ENCODE assay signal across 11 cellular contexts in genomic region chr17:78790552-78790951, GRCh38. TPM values are rescaled to one million over a fixed set of nuclear protein-coding genes. Genes with fewer than 3 reads are reported as not detected.
DNase-seq lines count a peak whose midpoint lies in the region; ATAC-seq and TF ChIP-seq lines count a peak whose summit lies in the region.
"Had no signal": no experiment of that assay in that cellular context is flagged by ENCODE, and none has a peak within 500 bp of the region (broad histone marks: within the 10 kb centered on the region; RNA-seq: fewer than 3 reads in every experiment).

No MANE protein-coding gene starts in this region.

- TF ChIP-seq CTCF in left ventricle myocardium inferior (IDR thresholded peaks at IDR 0.05; ENCODE audit: borderline replicate concordance) (no peak), choroid plexus epithelial cell (conservative IDR thresholded peaks at IDR 0.05; ENCODE audit: low read depth, low read length) (no peak), vagina (IDR thresholded peaks at IDR 0.05) (no peak), spleen (IDR thresholded peaks at IDR 0.05 in 8 of 11, conservative IDR thresholded peaks at IDR 0.05 in 3 of 11) (no peak)

- H3K4me3 ChIP-seq in left ventricle myocardium inferior (no peak overlapping the region), choroid plexus epithelial cell (ENCODE audit: low read depth, low read length) (no peak overlapping the region), vagina (no peak overlapping the region), spleen (no peak overlapping the region)
- no peak overlapping the region for H3K4me3 ChIP-seq in naive thymus-derived CD4-positive, alpha-beta T cell (ENCODE audit: low read length)

- POLR2A ChIA-PET in naive thymus-derived CD4-positive, alpha-beta T cell (lab: Charles Lee), result interaction anchor here (0.7 to 4.0 kb wide), 14 partner anchors 8 to 1107 kb away, joined by 3 to 38 read pairs (median 6); partner anchors contain the start of gene CYTH1

- H3K4me1 ChIP-seq in left ventricle myocardium inferior (peaks cover 61% of the 10 kb centered on the region), vagina (peaks cover 39% of the 10 kb centered on the region), spleen (peaks cover 8 to 51% (median 31%) of the 10 kb centered on the region in 6 donors)
- H3K4me1 ChIP-seq in naive thymus-derived CD4-positive, alpha-beta T cell (ENCODE audit: control insufficient read depth in 2 of 2, insufficient read depth in 2 of 2, low read length in 2 of 2), result peaks cover 28 to 58% of the 10 kb centered on the region in 2 donors

- H3K27me3 ChIP-seq in left ventricle myocardium inferior (ENCODE audit: low read depth), result no peaks in the 10 kb centered on the region
- H3K27me3 ChIP-seq in naive thymus-derived CD4-positive, alpha-beta T cell (ENCODE audit: control insufficient read depth in 2 of 2, insufficient read depth in 2 of 2, low read length in 2 of 2), result no peaks in the 10 kb centered on the region
- H3K27me3 ChIP-seq in vagina, result no peaks in the 10 kb centered on the region
- H3K27me3 ChIP-seq in spleen (replicated peaks in 1 of 7), result no peaks in the 10 kb centered on the region

- DNase-seq in left ventricle myocardium inferior, result no peak
- no peak for DNase-seq in left cardiac atrium
- peak; percentile 19 for DNase-seq in choroid plexus epithelial cell (ENCODE audit: low read depth)
- DNase-seq in naive thymus-derived CD4-positive, alpha-beta T cell, result no peak
- no peak for DNase-seq in vagina (ENCODE audit: extremely low spot score in 2 of 2)
- DNase-seq in NCI-H1048 (lab: John Stamatoyannopoulos, UW), result no peak
- no peak for DNase-seq in spleen
- DNase-seq: DND-41; mesendoderm; stimulated activated CD8-positive, alpha-beta memory T cell treated with anti-CD3 and anti-CD28 coated beads, Interleukin-4, amount 100 ng/mL, for 48 hours had no signal

- H3K36me3 ChIP-seq in left ventricle myocardium inferior (peaks cover 16% of the 10 kb centered on the region), vagina (peaks cover 0 to 16% of the 10 kb centered on the region in 2 donors), spleen (peaks cover 4 to 42% (median 19%) of the 10 kb centered on the region in 6 donors)
- H3K36me3 ChIP-seq in naive thymus-derived CD4-positive, alpha-beta T cell (ENCODE audit: control insufficient read depth in 2 of 3, insufficient read depth in 3 of 3, low read length in 3 of 3), result peaks cover 1 to 18% (median 3%) of the 10 kb centered on the region in 3 experiments

- H3K9me3 ChIP-seq in left ventricle myocardium inferior (replicated peaks) (no peaks in the 10 kb centered on the region), vagina (no peaks in the 10 kb centered on the region), spleen (no peaks in the 10 kb centered on the region)
- no peaks in the 10 kb centered on the region for H3K9me3 ChIP-seq in naive thymus-derived CD4-positive, alpha-beta T cell (ENCODE audit: control insufficient read depth in 2 of 3, low read length in 3 of 3)

- H3K9me3 Mint-ChIP-seq in naive thymus-derived CD4-positive, alpha-beta T cell, result peaks cover 0 to 1% (median 0%) of the 10 kb centered on the region in 11 donors

- H3K36me3 Mint-ChIP-seq in naive thymus-derived CD4-positive, alpha-beta T cell, result peaks cover 3 to 30% (median 24%) of the 10 kb centered on the region in 5 donors

- intact Hi-C loops in left ventricle myocardium inferior (cut with micrococcal nuclease), result no loop called here
- intact Hi-C loops in left cardiac atrium (cut with DNase I), result no loop called here
- intact Hi-C loops in naive thymus-derived CD4-positive, alpha-beta T cell (cut with micrococcal nuclease), result no loop called here
- intact Hi-C loops in vagina (cut with DNase I), result no loop called here
- intact Hi-C loops in spleen (cut with DNase I; ENCODE audit: low total_unique reads), result no loop called here

- CTCF ChIA-PET in naive thymus-derived CD4-positive, alpha-beta T cell (lab: Charles Lee), result interaction anchor here (0.6 to 2.4 kb wide), 8 partner anchors 8 to 73 kb away, joined by 3 to 13 read pairs (median 5); no protein-coding TSS in a partner anchor

- H3K4me3 Mint-ChIP-seq in naive thymus-derived CD4-positive, alpha-beta T cell, result peak overlapping the region in 7 of 10 donors; percentile 39 to 80 (median 56)

- TF ChIP-seq POLR2A in vagina (IDR thresholded peaks at IDR 0.05) (no peak), spleen (IDR thresholded peaks at IDR 0.05) (no peak)

- peak overlapping the region; percentile 49 to 98 (median 96) for H3K27ac Mint-ChIP-seq in naive thymus-derived CD4-positive, alpha-beta T cell

- H3K27ac ChIP-seq in left ventricle myocardium inferior (replicated peaks) (peak overlapping the region; percentile 77), vagina (peak overlapping the region; percentile 61), spleen (peak overlapping the region in 4 of 8 donors; percentile 63 to 73 (median 68))
- peak overlapping the region; percentile 72 for H3K27ac ChIP-seq in naive thymus-derived CD4-positive, alpha-beta T cell (ENCODE audit: low read depth, low read length)

- H3K27me3 Mint-ChIP-seq in naive thymus-derived CD4-positive, alpha-beta T cell, result no peaks in the 10 kb centered on the region

- ATAC-seq in left cardiac atrium (no peak), GM18861 (IDR thresholded peaks at IDR 0.05; ENCODE audit: unreplicated experiment) (no peak)
- ATAC-seq in naive thymus-derived CD4-positive, alpha-beta T cell, result no peak

- H3K4me1 Mint-ChIP-seq in naive thymus-derived CD4-positive, alpha-beta T cell, result peaks cover 32 to 87% (median 70%) of the 10 kb centered on the region in 7 donors

- 83 to 100% (median 95%) methylated on average over 4 of the region's 4 CpGs for WGBS in spleen, 5 donors

RNA-seq across cellular contexts. Expression of gene CYTH1, which starts 8.5 kb away (rescaled TPM):
- total RNA-seq in left ventricle myocardium inferior (28.9 TPM), left cardiac atrium (10 to 100 TPM; 33.9 to 45.3 TPM), vagina (62.9 TPM), spleen (100 to 1,000 TPM; 119 to 169 (median 138) TPM)
- 100 to 1,000 TPM; 297 to 452 (median 420) TPM for total RNA-seq in naive thymus-derived CD4-positive, alpha-beta T cell
- 100 to 1,000 TPM; 314 to 395 TPM for polyA plus RNA-seq in naive thymus-derived CD4-positive, alpha-beta T cell
- 100 to 1,000 TPM in 1 of 3 donors, 10 to 100 TPM in 2; 66.9 to 102 (median 79.4) TPM for polyA plus RNA-seq in spleen

RNA-seq across cellular contexts. Expression of gene USP36, which starts 50.1 kb away (rescaled TPM):
- 19.4 TPM for total RNA-seq in left ventricle myocardium inferior
- total RNA-seq in left cardiac atrium, result 10 to 100 TPM; 28.1 to 48.1 TPM
- total RNA-seq in naive thymus-derived CD4-positive, alpha-beta T cell, result 100 to 1,000 TPM; 107 to 414 (median 154) TPM
- 10 to 100 TPM; 37.4 to 46.9 TPM for polyA plus RNA-seq in naive thymus-derived CD4-positive, alpha-beta T cell
- 71.2 TPM for total RNA-seq in vagina
- 10 to 100 TPM; 38.0 to 95.0 (median 60.1) TPM for total RNA-seq in spleen
- polyA plus RNA-seq in spleen, result 10 to 100 TPM; 13.4 to 26.1 (median 25.0) TPM
